1 cellular context compared by ENCODE assay signal in genomic region chr20:38453941-38454340, GRCh38.
TF ChIP-seq lines count a peak whose summit lies in the region.

No MANE protein-coding gene starts in this region.

TF ChIP-seq in endothelial cell of umbilical vein, 7 proteins besides CTCF, POLR2A, EP300 and RAD21:
- TF ChIP-seq JUN (IDR thresholded peaks at IDR 0.05; ENCODE audit: borderline replicate concordance, insufficient read depth, insufficient read length, low read depth): no peak
- no peak for TF ChIP-seq POLR2AphosphoS5 (IDR thresholded peaks at IDR 0.05; ENCODE audit: insufficient read depth, low read depth, low read length)
- TF ChIP-seq MAX (IDR thresholded peaks at IDR 0.05; ENCODE audit: insufficient read depth, insufficient read length): no peak
- TF ChIP-seq GATA2 (IDR thresholded peaks at IDR 0.05; ENCODE audit: insufficient read depth, insufficient read length, low read depth, low read length): no peak
- no peak for TF ChIP-seq FOS (IDR thresholded peaks at IDR 0.05; ENCODE audit: borderline replicate concordance, insufficient read depth, low read length)
- TF ChIP-seq MYC (IDR thresholded peaks at IDR 0.05; ENCODE audit: low read depth, low read length): no peak
- no peak for TF ChIP-seq EZH2 (IDR thresholded peaks at IDR 0.05; ENCODE audit: borderline replicate concordance, low read depth, low read length, severe bottlenecking)
